In the genomic region with DNA sequence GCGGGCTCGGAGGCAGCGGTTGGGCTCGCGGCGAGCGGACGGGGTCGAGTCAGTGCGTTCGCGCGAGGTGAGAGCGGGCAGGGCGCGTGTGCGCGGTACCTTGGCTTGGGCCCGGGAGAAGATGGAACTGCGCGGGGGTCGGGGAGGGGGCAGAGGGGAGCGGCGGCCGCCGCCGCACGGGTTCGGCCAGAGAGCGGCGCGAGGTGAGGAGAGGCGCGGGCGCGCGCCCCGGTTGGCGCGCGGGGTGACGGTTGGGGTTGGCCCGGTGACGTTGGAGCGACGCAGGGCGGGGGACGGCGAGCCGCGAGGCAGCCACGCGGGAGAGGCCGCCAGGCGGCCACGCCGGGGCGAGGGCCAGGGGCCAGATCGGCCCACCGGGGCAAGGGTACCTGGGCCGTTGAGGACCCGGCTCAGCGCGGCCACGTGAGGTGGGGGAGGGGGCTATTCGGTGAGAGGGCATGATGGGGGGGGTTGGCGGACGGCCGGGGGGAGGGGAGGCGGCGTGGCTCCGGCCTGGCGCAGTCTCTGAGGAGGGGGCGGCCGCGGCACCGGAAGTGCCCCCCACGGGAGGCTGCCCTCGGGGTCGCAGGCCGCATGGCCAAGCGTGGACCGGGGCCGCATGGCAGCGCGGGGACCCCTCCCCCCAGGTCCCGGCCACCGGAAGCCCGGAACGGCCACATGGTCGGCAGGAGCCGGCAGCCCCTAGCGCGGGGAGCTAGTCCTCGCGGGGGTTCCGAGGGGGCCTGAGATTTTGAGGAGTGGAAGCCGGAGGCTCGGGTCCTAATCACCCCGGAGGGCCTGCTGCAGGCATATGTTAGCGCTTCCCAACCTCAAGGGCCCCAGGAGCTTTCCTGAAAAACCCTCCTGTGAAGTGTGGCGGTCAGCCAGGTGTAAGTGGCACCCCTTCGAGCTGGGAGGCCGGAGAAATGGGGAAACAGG, we compare ENCODE assay signal across 8 cellular contexts. TPM values are rescaled to one million over a fixed set of nuclear protein-coding genes. Genes with fewer than 3 reads are reported as not detected.
DNase-seq lines count a peak whose midpoint lies in the region; ATAC-seq, FAIRE-seq and TF ChIP-seq lines count a peak whose summit lies in the region.

No MANE protein-coding gene starts in this region.

- H3K9me3 ChIP-seq in K562 (replicated peaks; ENCODE audit: control insufficient read depth, insufficient read depth, low read depth, low read length) (no peaks in the 10 kb centered on the region), iPS-20b (ENCODE audit: insufficient read depth, low read depth, low read length) (no peaks in the 10 kb centered on the region), skeletal muscle tissue (ENCODE audit: control insufficient read depth in 3 of 3, low read length in 3 of 3) (no peaks in the 10 kb centered on the region)

- H3K4me1 ChIP-seq in K562 (replicated peaks in 1 of 2; ENCODE audit: control insufficient read depth in 2 of 2, insufficient read depth in 2 of 2, low read length in 2 of 2) (peaks cover 20 to 22% of the 10 kb centered on the region in 2 experiments), iPS-20b (ENCODE audit: insufficient read depth, low read length) (peaks cover 5% of the 10 kb centered on the region; the same call in 1 of the 2 replicates), skeletal muscle tissue (ENCODE audit: control insufficient read depth in 3 of 3, insufficient read depth in 3 of 3, low read length in 3 of 3) (peaks cover 33 to 43% (median 42%) of the 10 kb centered on the region in 3 donors)

- CTCF ChIA-PET in BJ (lab: Yijun Ruan, JAX) (interaction anchor here (0.6 to 1.6 kb wide), 2 partner anchors 12 to 65 kb away, joined by 3 to 7 read pairs; partner anchors contain the start of gene GABARAP), K562 (lab: Yijun Ruan, JAX; ENCODE audit: low intra/inter-chr PET ratio) (interaction anchor here (0.7 kb wide), 1 partner anchor 56 kb away, joined by 3 read pairs; the partner anchor contains the start of gene ELP5)

- H3K27ac ChIP-seq in K562 (ENCODE audit: extremely low read depth, low read depth, low read length) (peak overlapping the region; percentile 93), iPS-20b (ENCODE audit: low read length) (peak overlapping the region; percentile 80), skeletal muscle tissue (ENCODE audit: low read depth, low read length) (peak overlapping the region; percentile 98)

- in situ Hi-C loops in K562 (cut with MboI): no loop called here

- no peak for TF ChIP-seq EP300 in K562 (IDR thresholded peaks at IDR 0.05; ENCODE audit: low read length)

- peak overlapping the region; percentile 71 for H3K4me3 ChIP-seq in BJ (ENCODE audit: low read depth, low read length)
- peak overlapping the region; percentile 98 for H3K4me3 ChIP-seq in HFF-Myc (replicated peaks; ENCODE audit: low read depth, low read length)
- peak overlapping the region; percentile 96 for H3K4me3 ChIP-seq in K562
- H3K4me3 ChIP-seq in iPS-20b (ENCODE audit: low read length): peak overlapping the region; percentile 96
- H3K4me3 ChIP-seq in skeletal muscle tissue (ENCODE audit: low read length in 3 of 3): peak overlapping the region; percentile 76 to 93 (median 88)

- peaks cover 26% of the 10 kb centered on the region for H3K36me3 ChIP-seq in BJ (ENCODE audit: control insufficient read depth, insufficient read depth, low read length)
- H3K36me3 ChIP-seq in K562 (ENCODE audit: control insufficient read depth, insufficient read depth, low read length): peaks cover 44% of the 10 kb centered on the region
- peaks cover 42% of the 10 kb centered on the region for H3K36me3 ChIP-seq in iPS-20b (ENCODE audit: insufficient read depth, low read depth, low read length)
- H3K36me3 ChIP-seq in skeletal muscle tissue (ENCODE audit: control insufficient read depth in 3 of 3, insufficient read depth in 3 of 3, low read length in 3 of 3): peaks cover 30 to 33% (median 30%) of the 10 kb centered on the region in 3 donors

- FAIRE-seq in K562 (lab: Jason Lieb, UNC): no peak

- ATAC-seq in K562: peak; percentile 25
- ATAC-seq in HG02571 (IDR thresholded peaks at IDR 0.05; ENCODE audit: unreplicated experiment): no peak

- no TSS peak for BruUV-seq in K562 (replicated peaks; lab: Mats Ljungman, UMichigan)

- H3K79me2 ChIP-seq in K562 (ENCODE audit: control insufficient read depth, insufficient read depth, low read length): peaks cover 43% of the 10 kb centered on the region

- POLR2A ChIA-PET in BJ (lab: Charles Lee): no interaction called here
- POLR2A ChIA-PET in K562 (lab: Yijun Ruan, JAX): interaction anchor here (0.5 to 1.6 kb wide), 4 partner anchors 9 to 25 kb away, joined by 3 to 5 read pairs (median 4); no protein-coding TSS in a partner anchor

- TF ChIP-seq POLR2A in K562 (conservative IDR thresholded peaks at IDR 0.05): no peak

- no peak for TF ChIP-seq RAD21 in K562 (CRISPR knock-in tag; conservative IDR thresholded peaks at IDR 0.05 in 1 of 2, IDR thresholded peaks at IDR 0.05 in 1 of 2)

- H4K20me1 ChIP-seq in K562 (replicated peaks; ENCODE audit: control insufficient read depth, insufficient read depth, low read length): peaks cover 35% of the 10 kb centered on the region

- WGBS in K562 (ENCODE audit: insufficient coverage, low coverage, missing lambda C conversion rate): 1% methylated on average over 10 of the region's 104 CpGs

- intact Hi-C loops in K562 (cut with micrococcal nuclease): no loop called here

- peak overlapping the region; percentile 99 for H3K9ac ChIP-seq in K562 (ENCODE audit: insufficient read depth in 1 of 2, low read depth in 2 of 2, low read length in 2 of 2)
- H3K9ac ChIP-seq in iPS-20b (ENCODE audit: low read depth, low read length): peak overlapping the region; percentile 99
- H3K9ac ChIP-seq in skeletal muscle tissue (ENCODE audit: low read depth in 1 of 3, low read length in 3 of 3): peak overlapping the region; percentile 87 to 97 (median 90)

- no peak overlapping the region for H2AFZ ChIP-seq in K562 (ENCODE audit: low read depth, low read length)

- no peak for TF ChIP-seq CTCF in BJ (IDR thresholded peaks at IDR 0.05; ENCODE audit: insufficient read depth, low read depth, low read length)
- TF ChIP-seq CTCF in HFF-Myc (IDR thresholded peaks at IDR 0.05; ENCODE audit: low read depth, low read length, missing control alignments): no peak
- TF ChIP-seq CTCF in K562 (IDR thresholded peaks at IDR 0.05 in 2 of 3, conservative IDR thresholded peaks at IDR 0.05 in 1 of 3; ENCODE audit: insufficient read depth in 2 of 3, low read depth in 1 of 3, low read length in 3 of 3): no peak

- H3K27me3 ChIP-seq in BJ (ENCODE audit: control insufficient read depth, insufficient read depth, low read length) (no peaks in the 10 kb centered on the region), K562 (ENCODE audit: control insufficient read depth in 2 of 2, insufficient read depth in 2 of 2, low read length in 2 of 2) (no peaks in the 10 kb centered on the region), iPS-20b (ENCODE audit: insufficient read depth, low read length) (no peaks in the 10 kb centered on the region), skeletal muscle tissue (ENCODE audit: control insufficient read depth in 3 of 3, insufficient read depth in 3 of 3, low read length in 3 of 3) (no peaks in the 10 kb centered on the region)

- H3K9me1 ChIP-seq in K562 (ENCODE audit: control insufficient read depth, insufficient read depth, low read length): peaks cover 11% of the 10 kb centered on the region

- peak overlapping the region; percentile 97 for H3K4me2 ChIP-seq in K562 (ENCODE audit: insufficient read depth, low read length)

- DNase-seq in BJ (ENCODE audit: low read depth): no peak
- no peak for DNase-seq in HFF-Myc (ENCODE audit: extremely low read depth, low read depth)
- DNase-seq in T follicular helper cell (ENCODE audit: low read depth): peak; percentile 55
- peak; percentile 49 to 65 (median 57) for DNase-seq in K562 (ENCODE audit: extremely low read depth in 1 of 4, low spot score in 3 of 4)
- DNase-seq in hepatic stellate cell (ENCODE audit: low spot score): no peak

RNA-seq across cellular contexts. Expression of gene EIF5A, which starts 0.5 kb away (rescaled TPM):
- polyA plus RNA-seq in BJ (2011; rRNA removed) (556 and 579 TPM in 2 replicates), K562 (2011; rRNA removed) (752 and 898 TPM in 2 replicates), K562 (2014; fragmentation: Illumina TruSeq; extraction: Trizol) (1,163 and 1,198 TPM in 2 replicates), K562 (2014; fragmentation: Nextera tagmentation; extraction: Ambion mirVana) (10 to 100 TPM; 22.9 to 82.7 TPM), K562 (2014; rRNA removed) (917 and 945 TPM in 2 replicates)
- polyA minus RNA-seq in BJ (2011; rRNA and poly(A)+ RNA removed): 632 and 820 TPM in 2 replicates
- total RNA-seq in K562 (2011; cell fraction: chromatin; rRNA removed; ENCODE audit: low replicate concordance): 210 and 328 TPM in 2 replicates
- 205 and 210 TPM in 2 replicates for total RNA-seq in K562 (2011; cell fraction: nucleolus; rRNA removed)
- 248 and 352 TPM in 2 replicates for total RNA-seq in K562 (2011; cell fraction: nucleoplasm; rRNA removed)
- total RNA-seq in K562 (2014; rRNA removed) (772 and 1,052 TPM in 2 replicates), K562 (2014; rRNA removed; fragmentation: Illumina TruSeq; extraction: Trizol) (407 and 468 TPM in 2 replicates), K562 (2015; rRNA removed; fragmentation: Illumina TruSeq; extraction: Trizol) (519 and 545 TPM in 2 replicates), K562 (2021) (939 and 976 TPM in 2 replicates), skeletal muscle tissue (185 TPM)
- polyA plus RNA-seq in K562 (2011; cell fraction: cytosol; rRNA removed): 730 and 1,005 TPM in 2 replicates
- polyA plus RNA-seq in K562 (2011; cell fraction: nucleus; rRNA removed): 456 and 485 TPM in 2 replicates
- polyA plus RNA-seq in K562 (2012): 464 and 1,006 TPM in 2 replicates
- 549 and 972 TPM in 2 replicates for polyA minus RNA-seq in K562 (2011; rRNA and poly(A)+ RNA removed)
- 408 and 477 TPM in 2 replicates for polyA minus RNA-seq in K562 (2011; cell fraction: cytosol; rRNA and poly(A)+ RNA removed)
- polyA minus RNA-seq in K562 (2011; cell fraction: nucleus; rRNA and poly(A)+ RNA removed): 101 and 135 TPM in 2 replicates

RNA-seq across cellular contexts. Expression of gene GPS2, which starts 7.2 kb away (rescaled TPM):
- polyA plus RNA-seq in BJ (2011; rRNA removed): 12.7 and 37.4 TPM in 2 replicates
- 27.8 and 28.9 TPM in 2 replicates for polyA minus RNA-seq in BJ (2011; rRNA and poly(A)+ RNA removed)
- total RNA-seq in K562 (2011; cell fraction: chromatin; rRNA removed; ENCODE audit: low replicate concordance): 73.2 and 108 TPM in 2 replicates
- total RNA-seq in K562 (2011; cell fraction: nucleolus; rRNA removed): 55.7 and 69.4 TPM in 2 replicates
- 53.5 and 57.8 TPM in 2 replicates for total RNA-seq in K562 (2011; cell fraction: nucleoplasm; rRNA removed)
- total RNA-seq in K562 (2014; rRNA removed): 60.5 and 75.7 TPM in 2 replicates
- total RNA-seq in K562 (2014; rRNA removed; fragmentation: Illumina TruSeq; extraction: Trizol): 35.6 and 37.0 TPM in 2 replicates
- total RNA-seq in K562 (2015; rRNA removed; fragmentation: Illumina TruSeq; extraction: Trizol): 36.8 and 39.1 TPM in 2 replicates
- total RNA-seq in K562 (2021): 41.8 and 43.7 TPM in 2 replicates
- 18.4 and 22.4 TPM in 2 replicates for polyA plus RNA-seq in K562 (2011; rRNA removed)
- polyA plus RNA-seq in K562 (2011; cell fraction: cytosol; rRNA removed): 29.2 and 52.4 TPM in 2 replicates
- polyA plus RNA-seq in K562 (2011; cell fraction: nucleus; rRNA removed): 145 and 157 TPM in 2 replicates
- 41.9 and 50.7 TPM in 2 replicates for polyA plus RNA-seq in K562 (2012)
- polyA plus RNA-seq in K562 (2014; fragmentation: Illumina TruSeq; extraction: Trizol): 58.9 and 61.5 TPM in 2 replicates
- 10 to 100 TPM; 18.3 to 21.1 TPM for polyA plus RNA-seq in K562 (2014; fragmentation: Nextera tagmentation; extraction: Ambion mirVana)
- 45.6 and 47.6 TPM in 2 replicates for polyA plus RNA-seq in K562 (2014; rRNA removed)
- 9.9 and 16.5 TPM in 2 replicates for polyA minus RNA-seq in K562 (2011; rRNA and poly(A)+ RNA removed)
- polyA minus RNA-seq in K562 (2011; cell fraction: cytosol; rRNA and poly(A)+ RNA removed): 13.8 and 20.5 TPM in 2 replicates
- polyA minus RNA-seq in K562 (2011; cell fraction: nucleus; rRNA and poly(A)+ RNA removed): 25.8 and 29.8 TPM in 2 replicates
- 24.5 TPM for total RNA-seq in skeletal muscle tissue

RNA-seq across cellular contexts. Expression of gene YBX2, which starts 13.5 kb away (rescaled TPM):
- polyA plus RNA-seq in BJ (2011; rRNA removed) (0.11 TPM in 2 replicates), K562 (2011; rRNA removed) (not detected in 2 replicates), K562 (2014; fragmentation: Illumina TruSeq; extraction: Trizol) (not detected in 2 replicates), K562 (2014; fragmentation: Nextera tagmentation; extraction: Ambion mirVana) (not detected), K562 (2014; rRNA removed) (0.03 TPM in 1 of 2 replicates, not detected in the other)
- polyA minus RNA-seq in BJ (2011; rRNA and poly(A)+ RNA removed): 0.05 TPM in 1 of 2 replicates, not detected in the other
- total RNA-seq in K562 (2011; cell fraction: chromatin; rRNA removed; ENCODE audit: low replicate concordance): 0.18 and 0.39 TPM in 2 replicates
- total RNA-seq in K562 (2011; cell fraction: nucleolus; rRNA removed): not detected in 2 replicates
- 0.15 TPM in 1 of 2 replicates, not detected in the other for total RNA-seq in K562 (2011; cell fraction: nucleoplasm; rRNA removed)
- total RNA-seq in K562 (2014; rRNA removed) (0.12 and 0.59 TPM in 2 replicates), K562 (2014; rRNA removed; fragmentation: Illumina TruSeq; extraction: Trizol) (not detected in 2 replicates), K562 (2015; rRNA removed; fragmentation: Illumina TruSeq; extraction: Trizol) (not detected in 2 replicates), K562 (2021) (0.20 and 0.27 TPM in 2 replicates), skeletal muscle tissue (0.52 TPM)
- polyA plus RNA-seq in K562 (2011; cell fraction: cytosol; rRNA removed): 0.04 and 0.13 TPM in 2 replicates
- 0.17 TPM in 1 of 2 replicates, not detected in the other for polyA plus RNA-seq in K562 (2011; cell fraction: nucleus; rRNA removed)
- 0.08 TPM in 1 of 2 replicates, not detected in the other for polyA plus RNA-seq in K562 (2012)
- not detected in 2 replicates for polyA minus RNA-seq in K562 (2011; rRNA and poly(A)+ RNA removed)
- not detected in 2 replicates for polyA minus RNA-seq in K562 (2011; cell fraction: cytosol; rRNA and poly(A)+ RNA removed)
- not detected in 2 replicates for polyA minus RNA-seq in K562 (2011; cell fraction: nucleus; rRNA and poly(A)+ RNA removed)

RNA-seq across cellular contexts. Expression of gene NEURL4, which starts 21.2 kb away (rescaled TPM):
- polyA plus RNA-seq in BJ (2011; rRNA removed) (8.0 and 14.9 TPM in 2 replicates), K562 (2011; rRNA removed) (11.5 and 18.4 TPM in 2 replicates), K562 (2014; fragmentation: Illumina TruSeq; extraction: Trizol) (18.0 and 19.7 TPM in 2 replicates), K562 (2014; fragmentation: Nextera tagmentation; extraction: Ambion mirVana) (under 1 TPM; 0.08 to 0.39 TPM), K562 (2014; rRNA removed) (23.9 and 25.3 TPM in 2 replicates)
- polyA minus RNA-seq in BJ (2011; rRNA and poly(A)+ RNA removed): 12.9 and 14.8 TPM in 2 replicates
- total RNA-seq in K562 (2011; cell fraction: chromatin; rRNA removed; ENCODE audit: low replicate concordance): 115 and 278 TPM in 2 replicates
- 144 and 181 TPM in 2 replicates for total RNA-seq in K562 (2011; cell fraction: nucleolus; rRNA removed)
- 76.0 and 94.7 TPM in 2 replicates for total RNA-seq in K562 (2011; cell fraction: nucleoplasm; rRNA removed)
- total RNA-seq in K562 (2014; rRNA removed) (10.5 and 15.2 TPM in 2 replicates), K562 (2014; rRNA removed; fragmentation: Illumina TruSeq; extraction: Trizol) (5.9 and 8.3 TPM in 2 replicates), K562 (2015; rRNA removed; fragmentation: Illumina TruSeq; extraction: Trizol) (13.5 and 13.9 TPM in 2 replicates), K562 (2021) (29.8 and 37.4 TPM in 2 replicates), skeletal muscle tissue (19.8 TPM)
- 11.0 and 11.6 TPM in 2 replicates for polyA plus RNA-seq in K562 (2011; cell fraction: cytosol; rRNA removed)
- 155 and 207 TPM in 2 replicates for polyA plus RNA-seq in K562 (2011; cell fraction: nucleus; rRNA removed)
- polyA plus RNA-seq in K562 (2012): 18.2 and 23.2 TPM in 2 replicates
- polyA minus RNA-seq in K562 (2011; rRNA and poly(A)+ RNA removed): 10.8 and 13.8 TPM in 2 replicates
- polyA minus RNA-seq in K562 (2011; cell fraction: cytosol; rRNA and poly(A)+ RNA removed): 11.3 and 19.1 TPM in 2 replicates
- polyA minus RNA-seq in K562 (2011; cell fraction: nucleus; rRNA and poly(A)+ RNA removed): 44.3 and 71.0 TPM in 2 replicates

RNA-seq across cellular contexts. Expression of gene SLC2A4, which starts 26.4 kb away (rescaled TPM):
- polyA plus RNA-seq in BJ (2011; rRNA removed) (0.15 and 0.36 TPM in 2 replicates), K562 (2011; rRNA removed) (0.74 and 1.6 TPM in 2 replicates), K562 (2014; fragmentation: Illumina TruSeq; extraction: Trizol) (1.8 and 1.9 TPM in 2 replicates), K562 (2014; fragmentation: Nextera tagmentation; extraction: Ambion mirVana) (1 to 10 TPM; 1.0 to 1.6 TPM), K562 (2014; rRNA removed) (1.5 and 2.6 TPM in 2 replicates)
- polyA minus RNA-seq in BJ (2011; rRNA and poly(A)+ RNA removed): 0.10 and 0.38 TPM in 2 replicates
- 3.8 and 10.8 TPM in 2 replicates for total RNA-seq in K562 (2011; cell fraction: chromatin; rRNA removed; ENCODE audit: low replicate concordance)
- 9.5 and 9.9 TPM in 2 replicates for total RNA-seq in K562 (2011; cell fraction: nucleolus; rRNA removed)
- 6.2 and 7.4 TPM in 2 replicates for total RNA-seq in K562 (2011; cell fraction: nucleoplasm; rRNA removed)
- total RNA-seq in K562 (2014; rRNA removed) (1.8 and 2.5 TPM in 2 replicates), K562 (2014; rRNA removed; fragmentation: Illumina TruSeq; extraction: Trizol) (0.80 and 0.89 TPM in 2 replicates), K562 (2015; rRNA removed; fragmentation: Illumina TruSeq; extraction: Trizol) (0.57 and 0.83 TPM in 2 replicates), K562 (2021) (3.4 and 3.5 TPM in 2 replicates), skeletal muscle tissue (34.4 TPM)
- 1.6 and 2.5 TPM in 2 replicates for polyA plus RNA-seq in K562 (2011; cell fraction: cytosol; rRNA removed)
- 7.2 and 7.5 TPM in 2 replicates for polyA plus RNA-seq in K562 (2011; cell fraction: nucleus; rRNA removed)
- polyA plus RNA-seq in K562 (2012): 0.54 and 0.90 TPM in 2 replicates
- 0.88 and 0.99 TPM in 2 replicates for polyA minus RNA-seq in K562 (2011; rRNA and poly(A)+ RNA removed)
- polyA minus RNA-seq in K562 (2011; cell fraction: cytosol; rRNA and poly(A)+ RNA removed): 1.0 and 1.5 TPM in 2 replicates
- 2.8 and 3.2 TPM in 2 replicates for polyA minus RNA-seq in K562 (2011; cell fraction: nucleus; rRNA and poly(A)+ RNA removed)

Comparison
In these comparisons a context has a peak if more than half of its experiments do, and no peak if none do; other contexts are left out.
1. DNase-seq: peak in T follicular helper cell (single experiment) and K562 (4 of 4); none in BJ (single experiment), HFF-Myc (single experiment) and hepatic stellate cell (single experiment).
2. Peak in every context shown above with its lines, with median percentiles within 50 percentile points of each other: H3K4me3 ChIP-seq, H3K27ac ChIP-seq and H3K9ac ChIP-seq.